Comparison of ENCODE assay signal across 27 cellular contexts in genomic region chr2:16060125-16060935, GRCh38.
"Had no signal": no experiment of that assay in that cellular context is flagged by ENCODE, and none has a peak within 500 bp of the region (broad histone marks: within the 10 kb centered on the region; RNA-seq: fewer than 3 reads in every experiment).

No MANE protein-coding gene starts in this region.

- H3K36me3 ChIP-seq: neural progenitor cell, neutrophil, pancreas, right lobe of liver, sigmoid colon, stomach, thoracic aorta, thyroid gland, tibial nerve, upper lobe of left lung, vagina had no signal

- H3K36me3 Mint-ChIP-seq: stimulated activated effector memory CD8-positive, alpha-beta T cell treated with anti-CD3 and anti-CD28 coated beads, Interleukin-12 subunit alpha, Interleukin-12 subunit beta, amount 100 ng/mL, for 72 hours; stimulated activated naive B cell treated with anti-CD40 and anti-IgM and Interleukin-4, amounts not matched to agents 10 μg/mL and 1 μg/mL and 100 μg/mL, for 72 hours had no signal

- H3K9me3 Mint-ChIP-seq: natural killer cell treated with Interleukin-12 subunit alpha and Interleukin-12 subunit beta and Interleukin-15 and Interleukin-18, amount 100 ng/mL, for 72 hours had no signal

- H3K9me3 ChIP-seq: neutrophil, pancreas, psoas muscle, right lobe of liver, thoracic aorta, thyroid gland, vagina had no signal

- H3K4me3 Mint-ChIP-seq: naive thymus-derived CD8-positive, alpha-beta T cell; natural killer cell treated with Interleukin-12 subunit alpha and Interleukin-12 subunit beta and Interleukin-15 and Interleukin-18, amount 100 ng/mL, for 72 hours; nephron progenitor cell; neural progenitor cell; stimulated activated effector memory CD8-positive, alpha-beta T cell treated with anti-CD3 and anti-CD28 coated beads, Interleukin-12 subunit alpha, Interleukin-12 subunit beta, amount 100 ng/mL, for 72 hours; stimulated activated naive B cell treated with anti-CD40 and anti-IgM and Interleukin-4, amounts not matched to agents 10 μg/mL and 1 μg/mL and 100 μg/mL, for 72 hours; stimulated activated naive CD8-positive, alpha-beta T cell treated with anti-CD3 and anti-CD28 coated beads, Interleukin-15, Interleukin-2, amounts not matched to agents 100 ng/mL and 50 ng/mL, for 24 hours had no signal

- H3K27me3 Mint-ChIP-seq: stimulated activated naive CD8-positive, alpha-beta T cell treated with anti-CD3 and anti-CD28 coated beads, Interleukin-15, Interleukin-2, amounts not matched to agents 100 ng/mL and 50 ng/mL, for 24 hours had no signal

- H3K4me3 ChIP-seq: neural progenitor cell, pancreas, psoas muscle, right lobe of liver, sigmoid colon, stomach, thoracic aorta, thyroid gland, tibial nerve, upper lobe of left lung, vagina had no signal

- H3K27me3 ChIP-seq: neural progenitor cell, neutrophil, pancreas, right lobe of liver, sigmoid colon, stomach, thyroid gland, tibial nerve, upper lobe of left lung, vagina had no signal

- H3K4me1 ChIP-seq: neural progenitor cell, pancreas, psoas muscle, right lobe of liver, stomach, upper lobe of left lung, vagina had no signal

- DNase-seq: naive thymus-derived CD8-positive, alpha-beta T cell; nephron progenitor cell; nucleus accumbens; pancreas; psoas muscle; right cardiac atrium; right lobe of liver; sigmoid colon; small intestine; stimulated activated CD4-positive, alpha-beta T cell treated with anti-CD3 and anti-CD28 coated beads, Interleukin-15, amount 100 ng/mL, for 24 hours; stimulated activated CD4-positive, alpha-beta T cell treated with anti-CD3 and anti-CD28 coated beads, Interleukin-2, amount 100 ng/mL, for 24 hours; stimulated activated CD4-positive, alpha-beta T cell treated with anti-CD3 and anti-CD28 coated beads, Interleukin-2, amount 100 ng/mL, for 48 hours; stimulated activated CD4-positive, alpha-beta T cell treated with anti-CD3 and anti-CD28 coated beads, Interleukin-4, amount 100 ng/mL, for 24 hours; stimulated activated naive B cell treated with anti-CD40 and anti-IgM and Interleukin-4, amounts not matched to agents 10 μg/mL and 1 μg/mL and 100 μg/mL, for 72 hours; stimulated activated naive CD4-positive, alpha-beta T cell treated with Interleukin-2 at 50 U/mL for 16 hours; stomach; thyroid gland; trophoblast cell; upper lobe of left lung had no signal

- H3K27ac Mint-ChIP-seq: naive thymus-derived CD8-positive, alpha-beta T cell; natural killer cell treated with Interleukin-12 subunit alpha and Interleukin-12 subunit beta and Interleukin-15 and Interleukin-18, amount 100 ng/mL, for 72 hours; nephron progenitor cell; neural progenitor cell; stimulated activated effector memory CD8-positive, alpha-beta T cell treated with anti-CD3 and anti-CD28 coated beads, Interleukin-12 subunit alpha, Interleukin-12 subunit beta, amount 100 ng/mL, for 72 hours; stimulated activated naive B cell treated with anti-CD40 and anti-IgM and Interleukin-4, amounts not matched to agents 10 μg/mL and 1 μg/mL and 100 μg/mL, for 72 hours; stimulated activated naive CD8-positive, alpha-beta T cell treated with anti-CD3 and anti-CD28 coated beads, Interleukin-15, Interleukin-2, amounts not matched to agents 100 ng/mL and 50 ng/mL, for 24 hours had no signal

- H3K4me1 Mint-ChIP-seq: stimulated activated effector memory CD8-positive, alpha-beta T cell treated with anti-CD3 and anti-CD28 coated beads, Interleukin-12 subunit alpha, Interleukin-12 subunit beta, amount 100 ng/mL, for 72 hours had no signal
